In the genomic region with DNA sequence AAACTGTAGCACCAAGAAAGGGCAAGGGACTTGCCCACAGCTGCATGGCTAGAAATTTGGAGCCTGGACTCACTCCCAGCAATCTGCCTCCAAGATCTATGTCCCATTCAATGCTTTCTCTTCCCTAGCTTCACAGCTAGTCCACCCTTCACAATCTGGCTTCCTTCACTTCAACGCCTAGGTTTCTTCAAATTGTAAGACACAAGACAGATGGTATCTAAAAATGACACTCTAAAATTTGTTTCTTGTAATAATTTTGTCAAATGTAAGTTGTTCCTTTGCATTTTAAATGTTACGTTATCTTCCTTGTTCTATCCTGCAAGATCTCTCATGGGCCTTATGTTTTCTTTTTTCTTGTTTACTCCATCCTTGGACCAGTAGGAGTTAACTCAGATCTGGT, we compare ENCODE assay signal across 17 cellular contexts. TPM values are rescaled to one million over a fixed set of nuclear protein-coding genes. Genes with fewer than 3 reads are reported as not detected.
DNase-seq lines count a peak whose midpoint lies in the region; ATAC-seq and TF ChIP-seq lines count a peak whose summit lies in the region.
"Had no signal": no experiment of that assay in that cellular context is flagged by ENCODE, and none has a peak within 500 bp of the region (broad histone marks: within the 10 kb centered on the region; RNA-seq: fewer than 3 reads in every experiment).

No MANE protein-coding gene starts in this region.

- H4K8ac ChIP-seq in mesenchymal stem cell (ENCODE audit: low read length), result no peak overlapping the region

- TF ChIP-seq CTCF in GM23338 (conservative IDR thresholded peaks at IDR 0.05; ENCODE audit: low read depth in 2 of 2), result no peak

- H2BK5ac ChIP-seq in mesenchymal stem cell (ENCODE audit: low read depth, low read length, poor library complexity, severe bottlenecking), result no peak overlapping the region

- H3K4me2 ChIP-seq in GM23338, result no peak overlapping the region
- no peak overlapping the region for H3K4me2 ChIP-seq in mesenchymal stem cell (ENCODE audit: low read length, poor library complexity, severe bottlenecking)

- H3K9me3 Mint-ChIP-seq in GM23338, result no peaks in the 10 kb centered on the region
- H3K9me3 Mint-ChIP-seq in stimulated activated memory B cell treated with anti-CD40 and anti-IgM and Interleukin-4, amounts not matched to agents 10 μg/mL and 1 μg/mL and 100 μg/mL, for 72 hours, result no peaks in the 10 kb centered on the region
- H3K9me3 Mint-ChIP-seq: CD4-positive, alpha-beta memory T cell had no signal

- peak overlapping the region; percentile 84 for H2AK5ac ChIP-seq in mesenchymal stem cell (ENCODE audit: low read length, severe bottlenecking)

- H2BK15ac ChIP-seq in mesenchymal stem cell (ENCODE audit: low read depth, poor library complexity, severe bottlenecking), result no peak overlapping the region

- H2BK12ac ChIP-seq in mesenchymal stem cell (ENCODE audit: low read length in 2 of 2), result no peak overlapping the region

- no peaks in the 10 kb centered on the region for H3F3A ChIP-seq in GM23338 (replicated peaks; ENCODE audit: low read depth)

- no peak overlapping the region for H3K4me3 ChIP-seq in GM23338
- no peak overlapping the region for H3K4me3 ChIP-seq in mesenchymal stem cell (ENCODE audit: insufficient read depth in 1 of 2, low read depth in 1 of 2, low read length in 2 of 2)
- H3K4me3 ChIP-seq: GM23248, HAP-1 had no signal

- WGBS in mesenchymal stem cell, result 100% methylated on average over 1 of the region's 2 CpGs

- H3K36me3 ChIP-seq in GM23338 (ENCODE audit: insufficient read depth), result no peaks in the 10 kb centered on the region
- no peaks in the 10 kb centered on the region for H3K36me3 ChIP-seq in mesenchymal stem cell (ENCODE audit: control insufficient read depth in 1 of 2, insufficient read depth in 2 of 2, low read depth in 1 of 2, low read length in 2 of 2)
- H3K36me3 ChIP-seq: HAP-1 had no signal

- H3K4ac ChIP-seq in mesenchymal stem cell (ENCODE audit: low read depth in 1 of 2, low read length in 2 of 2), result no peak overlapping the region

- H3K36me3 Mint-ChIP-seq in GM23338 (ENCODE audit: low read depth), result peaks cover 3% of the 10 kb centered on the region; the same call in 2 of the 3 replicates
- no peaks in the 10 kb centered on the region for H3K36me3 Mint-ChIP-seq in stimulated activated memory B cell treated with anti-CD40 and anti-IgM and Interleukin-4, amounts not matched to agents 10 μg/mL and 1 μg/mL and 100 μg/mL, for 72 hours
- H3K36me3 Mint-ChIP-seq: CD4-positive, alpha-beta memory T cell had no signal

- H3K79me2 ChIP-seq in GM23338 (replicated peaks; ENCODE audit: insufficient read depth), result peaks cover 17% of the 10 kb centered on the region

- no peak overlapping the region for H3K14ac ChIP-seq in mesenchymal stem cell (ENCODE audit: low read length in 2 of 2)

- ATAC-seq in GM23338, result no peak
- ATAC-seq in stimulated activated memory B cell treated with anti-CD40 and anti-IgM and Interleukin-4, amounts not matched to agents 10 μg/mL and 1 μg/mL and 100 μg/mL, for 72 hours, result no peak

- H3K4me3 Mint-ChIP-seq in GM23338, result no peak overlapping the region
- H3K4me3 Mint-ChIP-seq in stimulated activated memory B cell treated with anti-CD40 and anti-IgM and Interleukin-4, amounts not matched to agents 10 μg/mL and 1 μg/mL and 100 μg/mL, for 72 hours, result no peak overlapping the region
- H3K4me3 Mint-ChIP-seq: CD4-positive, alpha-beta memory T cell; HFFc6 had no signal

- H3K9me2 ChIP-seq in GM23338 (ENCODE audit: insufficient read depth), result no peaks in the 10 kb centered on the region

- peaks cover 18% of the 10 kb centered on the region for H3K79me1 ChIP-seq in mesenchymal stem cell (replicated peaks; ENCODE audit: low read length, poor library complexity, severe bottlenecking)

- H3K23ac ChIP-seq in mesenchymal stem cell (ENCODE audit: low read length in 2 of 2), result no peak overlapping the region

- H3K18ac ChIP-seq in mesenchymal stem cell (ENCODE audit: low read depth in 1 of 2, low read length in 2 of 2), result no peak overlapping the region

- H3K4me1 ChIP-seq in GM23338 (ENCODE audit: insufficient read depth) (peaks cover 24% of the 10 kb centered on the region), mesenchymal stem cell (ENCODE audit: control insufficient read depth, insufficient read depth, low read depth, low read length) (peaks cover 7% of the 10 kb centered on the region)

- H2AFZ ChIP-seq in GM23338, result no peak overlapping the region
- no peak overlapping the region for H2AFZ ChIP-seq in mesenchymal stem cell (ENCODE audit: low read depth, low read length)
- H2AFZ ChIP-seq: GM23248 had no signal

- H4K20me1 ChIP-seq in GM23338 (replicated peaks; ENCODE audit: insufficient read depth), result 0 out of 2 replicates have a peak, but pooled peaks cover 4% of the 10 kb centered on the region

- no peak overlapping the region for H4K91ac ChIP-seq in mesenchymal stem cell (ENCODE audit: low read length)

- H3K27me3 Mint-ChIP-seq in GM23338 (ENCODE audit: insufficient read depth, low read depth, poor library complexity), result no peaks in the 10 kb centered on the region
- H3K27me3 Mint-ChIP-seq in stimulated activated memory B cell treated with anti-CD40 and anti-IgM and Interleukin-4, amounts not matched to agents 10 μg/mL and 1 μg/mL and 100 μg/mL, for 72 hours, result no peaks in the 10 kb centered on the region
- H3K27me3 Mint-ChIP-seq: CD4-positive, alpha-beta memory T cell had no signal

- no peaks in the 10 kb centered on the region for H3K9me3 ChIP-seq in mesenchymal stem cell (ENCODE audit: control insufficient read depth, low read length)
- H3K9me3 ChIP-seq: HAP-1 had no signal

- H3K4me1 Mint-ChIP-seq in GM23338, result peaks cover 46% of the 10 kb centered on the region
- H3K4me1 Mint-ChIP-seq in stimulated activated memory B cell treated with anti-CD40 and anti-IgM and Interleukin-4, amounts not matched to agents 10 μg/mL and 1 μg/mL and 100 μg/mL, for 72 hours, result no peaks in the 10 kb centered on the region
- H3K4me1 Mint-ChIP-seq: CD4-positive, alpha-beta memory T cell had no signal

- H3K9ac ChIP-seq in mesenchymal stem cell (ENCODE audit: low read length), result no peak overlapping the region
- H3K9ac ChIP-seq: GM23248 had no signal

- H2BK120ac ChIP-seq in mesenchymal stem cell (ENCODE audit: low read depth, low read length), result no peak overlapping the region

- H3K27me3 ChIP-seq in GM23338 (ENCODE audit: insufficient read depth), result no peaks in the 10 kb centered on the region
- no peaks in the 10 kb centered on the region for H3K27me3 ChIP-seq in mesenchymal stem cell (ENCODE audit: control insufficient read depth in 1 of 2, insufficient read depth in 1 of 2, low read length in 2 of 2)

- peak overlapping the region; percentile 8; the same call in 1 of the 2 replicates for H3K27ac Mint-ChIP-seq in GM23338
- H3K27ac Mint-ChIP-seq in stimulated activated memory B cell treated with anti-CD40 and anti-IgM and Interleukin-4, amounts not matched to agents 10 μg/mL and 1 μg/mL and 100 μg/mL, for 72 hours, result no peak overlapping the region
- H3K27ac Mint-ChIP-seq: CD4-positive, alpha-beta memory T cell; HFFc6 had no signal

- DNase-seq in GM23338 (ENCODE audit: low spot score), result no peak
- DNase-seq in mesenchymal stem cell, result no peak
- DNase-seq in Ammon's horn (ENCODE audit: low spot score), result no peak
- DNase-seq in stimulated activated CD8-positive, alpha-beta memory T cell treated with anti-CD3 and anti-CD28 coated beads, Interleukin-4, amount 100 ng/mL, for 48 hours, result no peak
- DNase-seq: ACHN; AML-193; CD4-positive, alpha-beta memory T cell; COR-L47; DMS153; DND-41; HFFc6 had no signal

- H3K27ac ChIP-seq in GM23338 (ENCODE audit: low read depth) (no peak overlapping the region), angular gyrus (ENCODE audit: low read depth, low read length) (peak overlapping the region; percentile 24), mesenchymal stem cell (ENCODE audit: low read length, poor library complexity, severe bottlenecking) (no peak overlapping the region), temporal lobe (ENCODE audit: low read depth, low read length) (peak overlapping the region; percentile 36)
- H3K27ac ChIP-seq: 22Rv1, GM23248 had no signal

TF ChIP-seq in GM23338, 12 proteins besides CTCF, POLR2A, EP300 and RAD21:
- TF ChIP-seq NANOG (IDR thresholded peaks at IDR 0.05; ENCODE audit: borderline replicate concordance), result no peak
- TF ChIP-seq, protein P1, sequence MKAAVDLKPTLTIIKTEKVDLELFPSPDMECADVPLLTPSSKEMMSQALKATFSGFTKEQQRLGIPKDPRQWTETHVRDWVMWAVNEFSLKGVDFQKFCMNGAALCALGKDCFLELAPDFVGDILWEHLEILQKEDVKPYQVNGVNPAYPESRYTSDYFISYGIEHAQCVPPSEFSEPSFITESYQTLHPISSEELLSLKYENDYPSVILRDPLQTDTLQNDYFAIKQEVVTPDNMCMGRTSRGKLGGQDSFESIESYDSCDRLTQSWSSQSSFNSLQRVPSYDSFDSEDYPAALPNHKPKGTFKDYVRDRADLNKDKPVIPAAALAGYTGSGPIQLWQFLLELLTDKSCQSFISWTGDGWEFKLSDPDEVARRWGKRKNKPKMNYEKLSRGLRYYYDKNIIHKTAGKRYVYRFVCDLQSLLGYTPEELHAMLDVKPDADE (IDR thresholded peaks at IDR 0.05), result no peak
- TF ChIP-seq POLR2AphosphoS5 (IDR thresholded peaks at IDR 0.05; ENCODE audit: low read depth), result no peak
- TF ChIP-seq JUNB (IDR thresholded peaks at IDR 0.05; ENCODE audit: unreplicated experiment), result no peak
- TF ChIP-seq EZH2 (IDR thresholded peaks at IDR 0.05; ENCODE audit: low read depth, unreplicated experiment), result no peak

RNA-seq across cellular contexts. Expression of a gene that starts 48.6 kb away (rescaled TPM):
- total RNA-seq in GM23338 (2014; rRNA removed; shearing (Covaris generic)), result 22.7 and 26.8 TPM in 2 replicates
- polyA plus RNA-seq in GM23338 (2016; fragmentation: Nextera tagmentation; extraction: Ambion mirVana), result 30.7 and 31.7 TPM in 2 replicates
- polyA plus RNA-seq in mesenchymal stem cell (2013, experiment 1 of 2), result 1.9 TPM
- 1.8 TPM for polyA plus RNA-seq in mesenchymal stem cell (2013, experiment 2 of 2)
- 52.9 TPM for total RNA-seq in temporal lobe
- total RNA-seq: CD4-positive, alpha-beta memory T cell; GM23248; HFFc6 had no signal
- polyA plus RNA-seq: CD4-positive, alpha-beta memory T cell; GM23248 had no signal

Comparison
In these comparisons a context has a peak if more than half of its experiments do, and no peak if none do; other contexts are left out.
1. H3K27ac ChIP-seq: peak in angular gyrus (single experiment) and temporal lobe (single experiment); none in GM23338 (single experiment) and mesenchymal stem cell (single experiment).